14 cellular contexts compared by ENCODE assay signal in genomic region chr1:16138772-16139221, GRCh38. TPM values are rescaled to one million over a fixed set of nuclear protein-coding genes. Genes with fewer than 3 reads are reported as not detected.
DNase-seq lines count a peak whose midpoint lies in the region; ATAC-seq, FAIRE-seq and TF ChIP-seq lines count a peak whose summit lies in the region.
"Had no signal": no experiment of that assay in that cellular context is flagged by ENCODE, and none has a peak within 500 bp of the region (broad histone marks: within the 10 kb centered on the region; RNA-seq: fewer than 3 reads in every experiment).

No MANE protein-coding gene starts in this region.

- H3K4me1 ChIP-seq in PC-3 (ENCODE audit: insufficient read depth, low read length): peaks cover 63% of the 10 kb centered on the region
- H3K4me1 ChIP-seq in endothelial cell of umbilical vein (ENCODE audit: control insufficient read depth, extremely low read depth, insufficient read depth, low read length): peaks cover 61% of the 10 kb centered on the region

- H3K27me3 Mint-ChIP-seq in nephron (ENCODE audit: low read depth): no peaks in the 10 kb centered on the region

- POLR2A ChIA-PET in PC-3 (lab: Charles Lee; ENCODE audit: unreplicated experiment): no interaction called here
- POLR2A ChIA-PET in endothelial cell of umbilical vein (lab: Charles Lee): interaction anchor here (0.6 to 2.0 kb wide), 3 partner anchors 16 to 43 kb away, joined by 3 to 7 read pairs (median 4); no protein-coding TSS in a partner anchor

- H3K4me3 ChIP-seq in PC-3 (ENCODE audit: low read length) (peak overlapping the region; percentile 44), endothelial cell of umbilical vein (replicated peaks in 1 of 3; ENCODE audit: insufficient read depth in 1 of 3, low read depth in 1 of 3, low read length in 3 of 3) (no peak overlapping the region)

- no peaks in the 10 kb centered on the region for H3K9me1 ChIP-seq in endothelial cell of umbilical vein (replicated peaks; ENCODE audit: control insufficient read depth, extremely low read depth, insufficient read depth, low read length)

- no peak overlapping the region for H3K4me3 Mint-ChIP-seq in nephron
- H3K4me3 Mint-ChIP-seq: CD14-positive monocyte; T-helper 1 cell treated with Interleukin-12 subunit alpha and Interleukin-12 subunit beta and Interleukin-4 antibody, amounts not matched to agents 30 μg/mL and 1 μg/mL, for 36 hours had no signal

- H3K27ac Mint-ChIP-seq in nephron: peak overlapping the region in 2 of 3 experiments; percentile 6 to 86
- H3K27ac Mint-ChIP-seq: T-helper 1 cell treated with Interleukin-12 subunit alpha and Interleukin-12 subunit beta and Interleukin-4 antibody, amounts not matched to agents 30 μg/mL and 1 μg/mL, for 36 hours had no signal

- H3K9ac ChIP-seq in PC-3 (ENCODE audit: low read length): peak overlapping the region; percentile 62
- H3K9ac ChIP-seq in endothelial cell of umbilical vein (replicated peaks; ENCODE audit: extremely low read depth, insufficient read depth, low read length): no peak overlapping the region

- no peaks in the 10 kb centered on the region for H3K9me2 ChIP-seq in PC-3 (replicated peaks; ENCODE audit: low read length)

- H3K27ac ChIP-seq in PC-3 (ENCODE audit: low read length) (peak overlapping the region; percentile 94), endothelial cell of umbilical vein (ENCODE audit: insufficient read depth, low read depth, low read length) (peak overlapping the region; percentile 86)

- peak; percentile 54 for ATAC-seq in PC-3
- ATAC-seq in HG03571 (IDR thresholded peaks at IDR 0.05; ENCODE audit: unreplicated experiment): no peak

- H3K4me2 ChIP-seq in PC-3 (ENCODE audit: low read length) (peak overlapping the region; percentile 63), endothelial cell of umbilical vein (ENCODE audit: insufficient read depth, low read length) (peak overlapping the region; percentile 33)

- CTCF ChIA-PET in PC-3 (lab: Charles Lee) (interaction anchor here (1.5 kb wide), 1 partner anchor 56 kb away, joined by 3 read pairs; no protein-coding TSS in a partner anchor), endothelial cell of umbilical vein (lab: Charles Lee) (interaction anchor here (0.9 to 4.3 kb wide), 6 partner anchors 13 to 110 kb away, joined by 3 to 38 read pairs (median 4); no protein-coding TSS in a partner anchor)

- H2AFZ ChIP-seq in PC-3 (ENCODE audit: low read length) (no peak overlapping the region), endothelial cell of umbilical vein (ENCODE audit: low read depth, low read length) (no peak overlapping the region)

- BruUV-seq in PC-3 (replicated peaks; lab: Mats Ljungman, UMichigan) (no TSS peak), endothelial cell of umbilical vein (replicated peaks; lab: Mats Ljungman, UMichigan) (no TSS peak)

- H3K4me1 Mint-ChIP-seq in nephron: peaks cover 26% of the 10 kb centered on the region

- H3K9me3 ChIP-seq in PC-3 (ENCODE audit: low read length) (no peaks in the 10 kb centered on the region), endothelial cell of umbilical vein (replicated peaks; ENCODE audit: control insufficient read depth, insufficient read depth, low read length) (no peaks in the 10 kb centered on the region)

- peak; percentile 66 for TF ChIP-seq POLR2A in endothelial cell of umbilical vein (IDR thresholded peaks at IDR 0.05; ENCODE audit: low read depth, low read length)

- peaks cover 96% of the 10 kb centered on the region for H3K79me2 ChIP-seq in PC-3 (ENCODE audit: low read length)
- peaks cover 90% of the 10 kb centered on the region for H3K79me2 ChIP-seq in endothelial cell of umbilical vein (ENCODE audit: control insufficient read depth, insufficient read depth, low read length)

- peaks cover 79% of the 10 kb centered on the region for H3K36me3 ChIP-seq in PC-3 (ENCODE audit: low read depth, low read length)
- H3K36me3 ChIP-seq in endothelial cell of umbilical vein (ENCODE audit: control insufficient read depth in 2 of 2, extremely low read depth in 1 of 2, insufficient read depth in 2 of 2, low read length in 2 of 2): peaks cover 43% of the 10 kb centered on the region in 2 experiments

- peaks cover 41% of the 10 kb centered on the region for H3F3A ChIP-seq in PC-3 (ENCODE audit: low read length, unreplicated experiment)

- H4K20me1 ChIP-seq in PC-3 (ENCODE audit: low read length) (peaks cover 38% of the 10 kb centered on the region), endothelial cell of umbilical vein (replicated peaks; ENCODE audit: control insufficient read depth, extremely low read depth, insufficient read depth, low read length) (no peaks in the 10 kb centered on the region)

- H3K36me3 Mint-ChIP-seq in nephron (ENCODE audit: low read depth): peaks cover 15% of the 10 kb centered on the region
- H3K36me3 Mint-ChIP-seq: CD14-positive monocyte had no signal

- dilution Hi-C loops in endothelial cell of umbilical vein (cut with MboI; ENCODE audit: extremely low pct_ligation_motif_present, low sequenced_read_pairs): no loop called here

- DNase-seq in AG20443 (ENCODE audit: low spot score) (peak; percentile 44), PC-3 (peak; percentile 95), endothelial cell of umbilical vein (ENCODE audit: low read depth, low spot score) (peak; percentile 58), HPDE6-E6E7 (ENCODE audit: extremely low spot score) (no peak), superior temporal gyrus (ENCODE audit: extremely low spot score) (no peak), Kasumi-1 (lab: John Stamatoyannopoulos, UW) (no peak)
- DNase-seq: activated CD8-positive, alpha-beta memory T cell treated with anti-CD3 and anti-CD28 coated beads, Interleukin-2, amount 50 U/mL, for 48 hours; Karpas-422; NCI-H510A treated with DMSO at 0.1 percent for 48 hours; stimulated activated naive CD4-positive, alpha-beta T cell had no signal

- intact Hi-C loops in PC-3 (cut with micrococcal nuclease): loop anchor here (2.0 kb wide), 1 partner anchor 98 kb away; the partner anchor contains the start of gene CPLANE2
- intact Hi-C loops in endothelial cell of umbilical vein (cut with micrococcal nuclease): loop anchor here (1.0 kb wide), 3 partner anchors 9 to 44 kb away; no protein-coding TSS in a partner anchor

- H3K27me3 ChIP-seq in PC-3 (ENCODE audit: low read length): no peaks in the 10 kb centered on the region
- no peaks in the 10 kb centered on the region for H3K27me3 ChIP-seq in endothelial cell of umbilical vein (ENCODE audit: control insufficient read depth in 2 of 2, insufficient read depth in 2 of 2, low read length in 2 of 2)

- no peaks in the 10 kb centered on the region for H3K9me3 Mint-ChIP-seq in nephron
- H3K9me3 Mint-ChIP-seq: CD14-positive monocyte; T-helper 1 cell treated with Interleukin-12 subunit alpha and Interleukin-12 subunit beta and Interleukin-4 antibody, amounts not matched to agents 30 μg/mL and 1 μg/mL, for 36 hours had no signal

- TF ChIP-seq CTCF in PC-3 (conservative IDR thresholded peaks at IDR 0.05; ENCODE audit: low read depth, low read length) (0 out of 2 replicates have a peak, but pooled peaks have one; percentile 18), endothelial cell of umbilical vein (IDR thresholded peaks at IDR 0.05; ENCODE audit: extremely low read depth in 1 of 2, insufficient read depth in 1 of 2, low read depth in 1 of 2, low read length in 2 of 2) (peak; percentile 18 to 27), nephron (IDR thresholded peaks at IDR 0.05; ENCODE audit: unreplicated experiment in 3 of 3) (no peak)

- peak; percentile 98 for FAIRE-seq in endothelial cell of umbilical vein (lab: Jason Lieb, UNC)

TF ChIP-seq in endothelial cell of umbilical vein, 7 proteins besides CTCF, POLR2A, EP300 and RAD21:
- TF ChIP-seq GATA2 (IDR thresholded peaks at IDR 0.05; ENCODE audit: insufficient read depth, insufficient read length, low read depth, low read length): peak; percentile 36
- TF ChIP-seq, protein P1, sequence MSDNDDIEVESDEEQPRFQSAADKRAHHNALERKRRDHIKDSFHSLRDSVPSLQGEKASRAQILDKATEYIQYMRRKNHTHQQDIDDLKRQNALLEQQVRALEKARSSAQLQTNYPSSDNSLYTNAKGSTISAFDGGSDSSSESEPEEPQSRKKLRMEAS (IDR thresholded peaks at IDR 0.05; ENCODE audit: insufficient read depth, insufficient read length): peak; percentile 16
- TF ChIP-seq JUN (IDR thresholded peaks at IDR 0.05; ENCODE audit: borderline replicate concordance, insufficient read depth, insufficient read length, low read depth): peak; percentile 64
- TF ChIP-seq FOS (IDR thresholded peaks at IDR 0.05; ENCODE audit: borderline replicate concordance, insufficient read depth, low read length): peak; percentile 91
- TF ChIP-seq EZH2 (IDR thresholded peaks at IDR 0.05; ENCODE audit: borderline replicate concordance, low read depth, low read length, severe bottlenecking): no peak
- no peak for TF ChIP-seq MYC (IDR thresholded peaks at IDR 0.05; ENCODE audit: low read depth, low read length)
- TF ChIP-seq POLR2AphosphoS5 (IDR thresholded peaks at IDR 0.05; ENCODE audit: insufficient read depth, low read depth, low read length): peak; percentile 91
TF ChIP-seq in endothelial cell of umbilical vein: peak in this region for 5.

RNA-seq across cellular contexts. Expression of gene EPHA2, which starts 17.1 kb away (rescaled TPM):
- total RNA-seq in PC-3 (2014; rRNA removed): 459 and 567 TPM in 2 replicates
- 125 and 141 TPM in 2 replicates for total RNA-seq in endothelial cell of umbilical vein
- polyA plus RNA-seq in endothelial cell of umbilical vein: 147 and 169 TPM in 2 replicates
- 95.2 and 120 TPM in 2 replicates for polyA plus RNA-seq in endothelial cell of umbilical vein (2011; cell fraction: cytosol; rRNA removed)
- 126 and 152 TPM in 2 replicates for polyA plus RNA-seq in endothelial cell of umbilical vein (2011; cell fraction: nucleus; rRNA removed)
- 107 and 115 TPM in 2 replicates for polyA plus RNA-seq in endothelial cell of umbilical vein (2012)
- polyA minus RNA-seq in endothelial cell of umbilical vein: 132 and 164 TPM in 2 replicates
- polyA minus RNA-seq in endothelial cell of umbilical vein (2011; cell fraction: cytosol; rRNA and poly(A)+ RNA removed): 42.6 TPM
- polyA minus RNA-seq in endothelial cell of umbilical vein (2011; cell fraction: nucleus; rRNA and poly(A)+ RNA removed): 47.6 and 68.5 TPM in 2 replicates
- polyA plus RNA-seq: CD14-positive monocyte had no signal

Comparison
In these comparisons a context has a peak if more than half of its experiments do, and no peak if none do; other contexts are left out.
1. DNase-seq: peak in AG20443 (single experiment), PC-3 (single experiment) and endothelial cell of umbilical vein (single experiment); none in HPDE6-E6E7 (single experiment), superior temporal gyrus (single experiment) and Kasumi-1 (0 of 2).
2. CTCF ChIP-seq: peak in PC-3 (single experiment) and endothelial cell of umbilical vein (2 of 2); none in nephron (0 of 3).